Comparison of ENCODE assay signal across 27 cellular contexts in the genomic region with DNA sequence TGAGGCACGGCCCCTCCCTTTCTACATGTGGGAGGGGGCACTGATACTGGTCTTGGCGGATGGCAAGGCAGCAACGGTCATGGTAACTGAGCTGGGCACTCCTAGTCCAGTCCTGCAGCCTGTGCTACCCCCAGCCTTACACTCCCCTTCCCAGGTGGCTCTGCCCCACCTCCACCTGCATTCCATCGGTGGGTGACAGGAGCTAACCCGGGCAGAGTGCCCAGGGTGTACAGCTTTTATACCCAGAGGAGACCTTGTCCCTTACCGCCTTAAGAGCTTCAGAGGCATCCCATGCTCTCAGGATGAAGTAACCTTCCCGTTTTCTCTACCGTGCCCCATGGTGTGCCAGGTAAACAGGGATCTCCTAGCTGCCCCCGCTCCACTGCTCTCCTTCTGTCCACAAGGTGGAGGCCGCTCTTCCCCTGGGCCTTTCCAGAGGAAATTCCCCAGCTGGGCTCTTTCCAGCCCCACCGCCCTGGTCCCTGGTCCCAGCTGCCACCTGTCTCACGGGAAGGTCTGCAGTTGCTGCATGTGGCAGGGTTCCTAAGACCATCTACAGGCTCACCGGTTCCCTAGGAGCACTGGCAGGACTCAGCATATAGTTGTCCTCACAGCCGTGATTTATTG. TPM values are rescaled to one million over a fixed set of nuclear protein-coding genes. Genes with fewer than 3 reads are reported as not detected.
DNase-seq lines count a peak whose midpoint lies in the region; ATAC-seq, FAIRE-seq and TF ChIP-seq lines count a peak whose summit lies in the region.
"Had no signal": no experiment of that assay in that cellular context is flagged by ENCODE, and none has a peak within 500 bp of the region (broad histone marks: within the 10 kb centered on the region; RNA-seq: fewer than 3 reads in every experiment).

No MANE protein-coding gene starts in this region.

- H3K14ac ChIP-seq in H1 (ENCODE audit: insufficient read length) = no peak overlapping the region

- no peak for TF ChIP-seq POLR2A in H1 (IDR thresholded peaks at IDR 0.05; ENCODE audit: control extremely low read depth in 1 of 2, low read depth in 2 of 2, low read length in 2 of 2)

- H3K23ac ChIP-seq in H1 (ENCODE audit: insufficient read length) = no peak overlapping the region

- TF ChIP-seq CTCF in H1 (IDR thresholded peaks at IDR 0.05; ENCODE audit: control extremely low read depth in 1 of 3, insufficient read depth in 1 of 3, low read depth in 1 of 3, low read length in 3 of 3) = peak in 1 of 3 experiments; percentile 10; a peak in 1 of 4 replicates
- TF ChIP-seq CTCF in neural progenitor cell (IDR thresholded peaks at IDR 0.05) = no peak
- no peak for TF ChIP-seq CTCF in smooth muscle cell (IDR thresholded peaks at IDR 0.05; ENCODE audit: borderline replicate concordance, insufficient read depth, poor library complexity, severe bottlenecking)

- H3K23me2 ChIP-seq in H1 (ENCODE audit: low read depth, low read length) = no peaks in the 10 kb centered on the region

- H3K4ac ChIP-seq in H1 (replicated peaks; ENCODE audit: insufficient read length, low read depth, low read length) = no peak overlapping the region

- H3K4me2 ChIP-seq in BLaER1 (no peak overlapping the region), H1 (ENCODE audit: insufficient read depth in 1 of 2, low read depth in 2 of 2, low read length in 2 of 2) (no peak overlapping the region), neural progenitor cell (no peak overlapping the region), smooth muscle cell (no peak overlapping the region)

- peaks cover 6% of the 10 kb centered on the region for H3K36me3 Mint-ChIP-seq in neural progenitor cell
- H3K36me3 Mint-ChIP-seq: natural killer cell had no signal

- no peak overlapping the region for H3K9ac ChIP-seq in BLaER1
- no peak overlapping the region for H3K9ac ChIP-seq in H1 (replicated peaks in 1 of 4; ENCODE audit: extremely low read depth in 1 of 4, low read depth in 3 of 4, low read length in 3 of 4)
- no peak overlapping the region for H3K9ac ChIP-seq in neural progenitor cell
- no peak overlapping the region for H3K9ac ChIP-seq in smooth muscle cell (ENCODE audit: low read depth)
- H3K9ac ChIP-seq: parathyroid adenoma had no signal

- H2BK5ac ChIP-seq in H1 (ENCODE audit: low read depth, low read length) = peak overlapping the region; percentile 13; the same call in 1 of the 2 replicates

- H2BK20ac ChIP-seq in H1 (ENCODE audit: low read length) = no peak overlapping the region

- H3K4me3 ChIP-seq in BLaER1 = no peak overlapping the region
- H3K4me3 ChIP-seq in H1 (ENCODE audit: extremely low read depth in 1 of 4, insufficient read depth in 2 of 4, low read depth in 3 of 4, low read length in 4 of 4) = no peak overlapping the region
- H3K4me3 ChIP-seq in neural progenitor cell = no peak overlapping the region
- no peak overlapping the region for H3K4me3 ChIP-seq in smooth muscle cell
- H3K4me3 ChIP-seq: ascending aorta had no signal

- no peaks in the 10 kb centered on the region for H3K4me1 Mint-ChIP-seq in neural progenitor cell
- H3K4me1 Mint-ChIP-seq: activated naive CD8-positive, alpha-beta T cell treated with anti-CD3 and anti-CD28 coated beads for 36 hours; activated T-helper 17 cell treated with anti-CD3 and anti-CD28 coated beads, Interleukin-2, amount 50 U/mL, for 72 hours; natural killer cell had no signal

- H3K18ac ChIP-seq in H1 (ENCODE audit: extremely low read depth, low read length) = no peak overlapping the region

- TF ChIP-seq RAD21 in H1 (IDR thresholded peaks at IDR 0.05 in 1 of 2, conservative IDR thresholded peaks at IDR 0.05 in 1 of 2; ENCODE audit: low read depth in 2 of 2, low read length in 2 of 2) = peak in 1 of 2 experiments; percentile 9; a peak in 1 of 4 replicates

- no peaks in the 10 kb centered on the region for H3K27me3 Mint-ChIP-seq in neural progenitor cell (ENCODE audit: insufficient read depth, low read depth)
- H3K27me3 Mint-ChIP-seq: activated CD4-positive, alpha-beta memory T cell treated with anti-CD3 and anti-CD28 coated beads for 36 hours; activated naive CD8-positive, alpha-beta T cell treated with anti-CD3 and anti-CD28 coated beads for 36 hours; activated T-helper 17 cell treated with anti-CD3 and anti-CD28 coated beads, Interleukin-2, amount 50 U/mL, for 72 hours had no signal

- H3K9me3 ChIP-seq in BLaER1 (0 out of 2 replicates have a peak, but pooled peaks cover under 1% of the 10 kb centered on the region), H1 (ENCODE audit: insufficient read depth in 2 of 2, low read depth in 1 of 2, low read length in 1 of 2) (no peaks in the 10 kb centered on the region), neural progenitor cell (ENCODE audit: low read depth) (no peaks in the 10 kb centered on the region), smooth muscle cell (replicated peaks; ENCODE audit: low read depth) (no peaks in the 10 kb centered on the region)
- H3K9me3 ChIP-seq: ascending aorta, BE2C had no signal

- POLR2A ChIA-PET in H1 (lab: Charles Lee; ENCODE audit: partially characterized antibody) = interaction anchor here (1.8 kb wide), 1 partner anchor 19 kb away, joined by 3 read pairs; no protein-coding TSS in a partner anchor

- 91% methylated on average over 14 of the region's 14 CpGs; no CpG with 5 or more reads in 1 of the 2 experiments for WGBS in H1 (ENCODE audit: extremely low coverage in 1 of 2, insufficient coverage in 1 of 2, insufficient read length in 1 of 2, insufficient replicate concordance in 2 of 2, low coverage in 1 of 2, low lambda C conversion rate in 2 of 2, missing lambda C conversion rate in 1 of 2), 2 experiments
- 95% methylated on average over 14 of the region's 14 CpGs for WGBS in smooth muscle cell (ENCODE audit: low lambda C conversion rate)

- H3K4me1 ChIP-seq in BLaER1 (peaks cover 22% of the 10 kb centered on the region; the same call in 1 of the 2 replicates), H1 (replicated peaks in 1 of 4; ENCODE audit: control insufficient read depth in 3 of 4, insufficient read depth in 4 of 4, low read length in 3 of 4) (no peaks in the 10 kb centered on the region), neural progenitor cell (no peaks in the 10 kb centered on the region), smooth muscle cell (ENCODE audit: low read depth) (no peaks in the 10 kb centered on the region)
- H3K4me1 ChIP-seq: ascending aorta, BE2C, parathyroid adenoma had no signal

- H3K79me2 ChIP-seq in H1 (ENCODE audit: control insufficient read depth in 1 of 2, insufficient read depth in 2 of 2, low read length in 2 of 2) (peaks cover 0 to 11% of the 10 kb centered on the region in 2 experiments; a peak in 2 of 4 replicates), neural progenitor cell (ENCODE audit: low read depth) (no peaks in the 10 kb centered on the region), smooth muscle cell (ENCODE audit: low read depth) (no peaks in the 10 kb centered on the region)

- H3K56ac ChIP-seq in H1 (replicated peaks; ENCODE audit: insufficient read length, low read depth, low read length) = no peak overlapping the region

- FAIRE-seq in H1 (lab: Jason Lieb, UNC) = no peak
- FAIRE-seq: endothelial cell of umbilical vein, HepG2 had no signal

- no peak overlapping the region for H2BK12ac ChIP-seq in H1 (ENCODE audit: low read depth, low read length)

- H4K20me1 ChIP-seq in BLaER1 (peaks cover 53% of the 10 kb centered on the region), H1 (replicated peaks in 1 of 2; ENCODE audit: control insufficient read depth in 1 of 2, insufficient read depth in 2 of 2, low read length in 2 of 2) (peaks cover 2 to 10% of the 10 kb centered on the region in 2 experiments), neural progenitor cell (ENCODE audit: low read depth) (no peaks in the 10 kb centered on the region), smooth muscle cell (ENCODE audit: low read depth) (no peaks in the 10 kb centered on the region)

- H3K27me3 ChIP-seq in BLaER1 (no peaks in the 10 kb centered on the region), H1 (replicated peaks in 1 of 4; ENCODE audit: control insufficient read depth in 3 of 4, extremely low read depth in 1 of 4, insufficient read depth in 3 of 4, low read length in 3 of 4) (no peaks in the 10 kb centered on the region), neural progenitor cell (no peaks in the 10 kb centered on the region), smooth muscle cell (ENCODE audit: low read depth) (no peaks in the 10 kb centered on the region)
- H3K27me3 ChIP-seq: ascending aorta, BE2C had no signal

- H3K27ac ChIP-seq in BLaER1 = 0 out of 2 replicates have a peak overlapping the region, but pooled peaks have one; percentile 18
- H3K27ac ChIP-seq in H1 (ENCODE audit: low read depth, low read length) = no peak overlapping the region
- H3K27ac ChIP-seq in neural progenitor cell = no peak overlapping the region
- H3K27ac ChIP-seq in smooth muscle cell (ENCODE audit: low read depth) = no peak overlapping the region
- H3K27ac ChIP-seq: ascending aorta, HL-60, parathyroid adenoma had no signal

- no peak for ATAC-seq in HG03520 (IDR thresholded peaks at IDR 0.05; ENCODE audit: unreplicated experiment)
- ATAC-seq: activated CD4-positive, CD25-positive, alpha-beta regulatory T cell treated with anti-CD3 and anti-CD28 coated beads, Interleukin-2, amount 50 U/mL, for 24 hours; activated T-helper 17 cell treated with anti-CD3 and anti-CD28 coated beads, Interleukin-2, amount 50 U/mL, for 72 hours; HepG2; natural killer cell; PC-3; sciatic nerve had no signal

- no peak overlapping the region for H4K5ac ChIP-seq in H1 (ENCODE audit: insufficient read length, low read depth, low read length)

- no peak overlapping the region for H4K91ac ChIP-seq in H1 (replicated peaks; ENCODE audit: insufficient read length, low read length)

- no peak overlapping the region for H3K27ac Mint-ChIP-seq in neural progenitor cell
- H3K27ac Mint-ChIP-seq: activated CD4-positive, alpha-beta memory T cell treated with anti-CD3 and anti-CD28 coated beads for 36 hours; activated naive CD8-positive, alpha-beta T cell treated with anti-CD3 and anti-CD28 coated beads for 36 hours; activated T-helper 17 cell treated with anti-CD3 and anti-CD28 coated beads, Interleukin-2, amount 50 U/mL, for 72 hours had no signal

- H3K9me3 Mint-ChIP-seq in neural progenitor cell = no peaks in the 10 kb centered on the region
- H3K9me3 Mint-ChIP-seq: activated CD4-positive, alpha-beta memory T cell treated with anti-CD3 and anti-CD28 coated beads for 36 hours; activated naive CD8-positive, alpha-beta T cell treated with anti-CD3 and anti-CD28 coated beads for 36 hours; activated T-helper 17 cell treated with anti-CD3 and anti-CD28 coated beads, Interleukin-2, amount 50 U/mL, for 72 hours; natural killer cell had no signal

- H3K79me1 ChIP-seq in H1 (ENCODE audit: low read depth, low read length) = peaks cover 3% of the 10 kb centered on the region

- DNase-seq in NCI-H2107 (lab: John Stamatoyannopoulos, UW) (peak; percentile 58), H1 (ENCODE audit: low read depth in 1 of 2, low spot score in 2 of 2) (no peak), neural progenitor cell (ENCODE audit: low spot score) (no peak), smooth muscle cell (lab: John Stamatoyannopoulos, UW; ENCODE audit: unreplicated experiment) (no peak), Kasumi-1 (lab: John Stamatoyannopoulos, UW) (no peak), hepatic stellate cell (ENCODE audit: low spot score) (no peak)
- DNase-seq: activated CD4-positive, alpha-beta memory T cell treated with anti-CD3 and anti-CD28 coated beads for 36 hours; activated CD8-positive, alpha-beta memory T cell treated with anti-CD3 and anti-CD28 coated beads, Interleukin-2, amount 50 U/mL, for 48 hours; activated naive CD8-positive, alpha-beta T cell treated with anti-CD3 and anti-CD28 coated beads for 36 hours; BE2C; caudate nucleus; COR-L47; natural killer cell; NCI-H1105; NCI-H2029 treated with DMSO at 0.1 percent for 48 hours; PC-3; stimulated activated CD8-positive, alpha-beta memory T cell treated with anti-CD3 and anti-CD28 coated beads, Interleukin-4, amount 100 ng/mL, for 48 hours had no signal

- no peak overlapping the region for H2BK120ac ChIP-seq in H1 (replicated peaks; ENCODE audit: low read depth, low read length)

- H2AK5ac ChIP-seq in H1 (ENCODE audit: low read depth, low read length) = no peak overlapping the region

- H3K4me3 Mint-ChIP-seq in neural progenitor cell = peak overlapping the region; percentile 16
- H3K4me3 Mint-ChIP-seq: activated CD4-positive, alpha-beta memory T cell treated with anti-CD3 and anti-CD28 coated beads for 36 hours; activated naive CD8-positive, alpha-beta T cell treated with anti-CD3 and anti-CD28 coated beads for 36 hours; activated T-helper 17 cell treated with anti-CD3 and anti-CD28 coated beads, Interleukin-2, amount 50 U/mL, for 72 hours; natural killer cell had no signal

- no peak for TF ChIP-seq EP300 in H1 (IDR thresholded peaks at IDR 0.05; ENCODE audit: borderline replicate concordance in 1 of 2, low read depth in 2 of 2, low read length in 2 of 2)

- H2AFZ ChIP-seq in H1 (ENCODE audit: low read length) (no peak overlapping the region), neural progenitor cell (replicated peaks) (no peak overlapping the region), smooth muscle cell (ENCODE audit: low read depth) (no peak overlapping the region)
- H2AFZ ChIP-seq: parathyroid adenoma had no signal

- no peak overlapping the region for H2BK15ac ChIP-seq in H1 (ENCODE audit: low read length)

- peaks cover 96% of the 10 kb centered on the region for H3K36me3 ChIP-seq in BLaER1
- peaks cover 0 to 27% (median 12%) of the 10 kb centered on the region in 4 experiments; a peak in 4 of 8 replicates for H3K36me3 ChIP-seq in H1 (ENCODE audit: control insufficient read depth in 2 of 4, insufficient read depth in 4 of 4, low read length in 3 of 4)
- H3K36me3 ChIP-seq in neural progenitor cell = no peaks in the 10 kb centered on the region
- H3K36me3 ChIP-seq in smooth muscle cell (ENCODE audit: low read depth) = no peaks in the 10 kb centered on the region

- H3F3A ChIP-seq in neural progenitor cell (ENCODE audit: low read depth) (no peaks in the 10 kb centered on the region), smooth muscle cell (ENCODE audit: low read depth) (no peaks in the 10 kb centered on the region)

- H4K8ac ChIP-seq in H1 (ENCODE audit: extremely low read depth, insufficient read depth, low read length) = no peak overlapping the region

- CTCF ChIA-PET in H1 (lab: Charles Lee; ENCODE audit: partially characterized antibody) = interaction anchor here (1.1 to 1.5 kb wide), 4 partner anchors 25 to 57 kb away, joined by 3 to 7 read pairs (median 4); no protein-coding TSS in a partner anchor

RNA-seq across cellular contexts. Expression of gene BRI3BP, which starts 20.5 kb away (rescaled TPM):
- 13.4 and 14.2 TPM in 2 replicates for total RNA-seq in H1 (2021; fragmentation: NEBNext Ultra II Directional; extraction: Animal tissue kit (Norgen Biotek cat#: 25700))
- polyA plus RNA-seq in H1 (2011; rRNA removed) (5.0 and 5.4 TPM in 2 replicates), smooth muscle cell (1.2 and 2.3 TPM in 2 replicates)
- 4.6 TPM for polyA plus RNA-seq in H1 (2011; cell fraction: cytosol; rRNA removed)
- 3.0 TPM for polyA plus RNA-seq in H1 (2011; cell fraction: nucleus; rRNA removed)
- 5.2 to 6.8 TPM (median 5.7 TPM) in 4 replicates for polyA plus RNA-seq in H1 (2012, experiment 1 of 2)
- 2.8 TPM for polyA plus RNA-seq in H1 (2012, experiment 2 of 2)
- 11.2 TPM for polyA plus RNA-seq in H1 (2013, experiment 1 of 2)
- polyA plus RNA-seq in H1 (2013, experiment 2 of 2) = 12.8 TPM
- 7.6 and 9.6 TPM in 2 replicates for polyA minus RNA-seq in H1 (2011; rRNA and poly(A)+ RNA removed)
- 6.7 TPM for polyA minus RNA-seq in H1 (2011; cell fraction: cytosol; rRNA and poly(A)+ RNA removed)
- polyA minus RNA-seq in H1 (2011; cell fraction: nucleus; rRNA and poly(A)+ RNA removed) = 5.4 TPM
- total RNA-seq in neural progenitor cell (ENCODE audit: low replicate concordance) (2.5 TPM in 2 replicates), smooth muscle cell (1.3 and 1.8 TPM in 2 replicates)

RNA-seq across cellular contexts. Expression of gene DHX37, which starts 25.0 kb away (rescaled TPM):
- total RNA-seq in H1 (2021; fragmentation: NEBNext Ultra II Directional; extraction: Animal tissue kit (Norgen Biotek cat#: 25700)) = 46.2 and 47.3 TPM in 2 replicates
- 17.0 and 30.5 TPM in 2 replicates for polyA plus RNA-seq in H1 (2011; rRNA removed)
- 18.7 TPM for polyA plus RNA-seq in H1 (2011; cell fraction: cytosol; rRNA removed)
- polyA plus RNA-seq in H1 (2011; cell fraction: nucleus; rRNA removed) = 50.5 TPM
- 26.1 to 33.7 TPM (median 30.3 TPM) in 4 replicates for polyA plus RNA-seq in H1 (2012, experiment 1 of 2)
- 33.1 TPM for polyA plus RNA-seq in H1 (2012, experiment 2 of 2)
- polyA plus RNA-seq in H1 (2013, experiment 1 of 2) = 17.9 TPM
- polyA plus RNA-seq in H1 (2013, experiment 2 of 2) = 16.1 TPM
- 22.0 and 23.8 TPM in 2 replicates for polyA minus RNA-seq in H1 (2011; rRNA and poly(A)+ RNA removed)
- polyA minus RNA-seq in H1 (2011; cell fraction: cytosol; rRNA and poly(A)+ RNA removed) = 22.6 TPM
- polyA minus RNA-seq in H1 (2011; cell fraction: nucleus; rRNA and poly(A)+ RNA removed) = 29.6 TPM
- 5.4 and 12.2 TPM in 2 replicates for total RNA-seq in neural progenitor cell (ENCODE audit: low replicate concordance)
- 4.2 and 4.5 TPM in 2 replicates for total RNA-seq in smooth muscle cell
- 7.6 and 9.7 TPM in 2 replicates for polyA plus RNA-seq in smooth muscle cell

RNA-seq across cellular contexts. Expression of gene AACS, which starts 51.3 kb away (rescaled TPM):
- 52.4 and 54.6 TPM in 2 replicates for total RNA-seq in H1 (2021; fragmentation: NEBNext Ultra II Directional; extraction: Animal tissue kit (Norgen Biotek cat#: 25700))
- polyA plus RNA-seq in H1 (2011; rRNA removed) (51.9 and 60.8 TPM in 2 replicates), smooth muscle cell (15.6 and 20.0 TPM in 2 replicates)
- polyA plus RNA-seq in H1 (2011; cell fraction: cytosol; rRNA removed) = 40.7 TPM
- polyA plus RNA-seq in H1 (2011; cell fraction: nucleus; rRNA removed) = 79.8 TPM
- 44.6 to 57.4 TPM (median 56.9 TPM) in 4 replicates for polyA plus RNA-seq in H1 (2012, experiment 1 of 2)
- 57.2 TPM for polyA plus RNA-seq in H1 (2012, experiment 2 of 2)
- 26.7 TPM for polyA plus RNA-seq in H1 (2013, experiment 1 of 2)
- polyA plus RNA-seq in H1 (2013, experiment 2 of 2) = 25.2 TPM
- polyA minus RNA-seq in H1 (2011; rRNA and poly(A)+ RNA removed) = 66.1 and 81.3 TPM in 2 replicates
- 36.7 TPM for polyA minus RNA-seq in H1 (2011; cell fraction: cytosol; rRNA and poly(A)+ RNA removed)
- 35.1 TPM for polyA minus RNA-seq in H1 (2011; cell fraction: nucleus; rRNA and poly(A)+ RNA removed)
- total RNA-seq in neural progenitor cell (ENCODE audit: low replicate concordance) (16.6 and 22.9 TPM in 2 replicates), smooth muscle cell (6.5 and 8.0 TPM in 2 replicates)
